8 cellular contexts compared by ENCODE assay signal in genomic region chr4:52037730-52038108, GRCh38. TPM values are rescaled to one million over a fixed set of nuclear protein-coding genes. Genes with fewer than 3 reads are reported as not detected.
DNase-seq lines count a peak whose midpoint lies in the region; ATAC-seq and TF ChIP-seq lines count a peak whose summit lies in the region.

No MANE protein-coding gene starts in this region.

- peak overlapping the region; percentile 82 for H3K4me3 Mint-ChIP-seq in memory B cell

- H3K9me3 ChIP-seq in testis: no peaks in the 10 kb centered on the region

- H3K4me3 ChIP-seq in testis: peak overlapping the region; percentile 84 to 86

- TF ChIP-seq POLR2A in testis (IDR thresholded peaks at IDR 0.05) (no peak), erythroblast (IDR thresholded peaks at IDR 0.05; ENCODE audit: low read length) (no peak)

- WGBS in testis, 2 donors: 0 to 1% methylated on average over 13 to 20 of the region's 27 CpGs

- H3K9me3 Mint-ChIP-seq in memory B cell: no peaks in the 10 kb centered on the region

- H3K36me3 Mint-ChIP-seq in memory B cell: no peaks in the 10 kb centered on the region

- ATAC-seq in GM19351 (IDR thresholded peaks at IDR 0.05; ENCODE audit: unreplicated experiment) (peak; percentile 55), HG03280 (IDR thresholded peaks at IDR 0.05; ENCODE audit: unreplicated experiment) (peak; percentile 56), memory B cell (ENCODE audit: low read depth) (peak; percentile 48)

- DNase-seq in COR-L47 (lab: John Stamatoyannopoulos, UW): peak; percentile 27
- DNase-seq in SHP77 (lab: John Stamatoyannopoulos, UW): peak; percentile 65 to 66
- peak; percentile 73 for DNase-seq in ecto neural progenitor cell (ENCODE audit: low spot score)
- peak in 1 of 2 donors; percentile 23 for DNase-seq in memory B cell (ENCODE audit: low spot score in 2 of 2)
- peak; percentile 58 for DNase-seq in testis
- DNase-seq in erythroblast (lab: John Stamatoyannopoulos, UW): no peak

- TF ChIP-seq CTCF in testis (IDR thresholded peaks at IDR 0.05): no peak

- no peaks in the 10 kb centered on the region for H3K27me3 ChIP-seq in testis

- H3K27me3 Mint-ChIP-seq in memory B cell: peaks cover 9% of the 10 kb centered on the region

- no peaks in the 10 kb centered on the region for H3K36me3 ChIP-seq in testis (ENCODE audit: low read depth, missing control alignments)

- H3K4me1 Mint-ChIP-seq in memory B cell: peaks cover 18% of the 10 kb centered on the region

- peak overlapping the region; percentile 68 to 87 for H3K27ac ChIP-seq in testis

- intact Hi-C loops in testis (cut with DNase I; ENCODE audit: low total_unique reads): no loop called here

- peaks cover 18% of the 10 kb centered on the region for H3K4me1 ChIP-seq in testis

- peak overlapping the region; percentile 32 for H3K27ac Mint-ChIP-seq in memory B cell

RNA-seq across cellular contexts. Expression of gene SGCB, which starts 0.4 kb away (rescaled TPM):
- 10 to 100 TPM; 35.7 to 52.2 TPM for total RNA-seq in testis
- polyA plus RNA-seq in testis (ENCODE audit: insufficient read depth, low read depth, low replicate concordance): 32.8 TPM

RNA-seq across cellular contexts. Expression of gene SPATA18, which starts 13.4 kb away (rescaled TPM):
- 100 to 1,000 TPM in 1 of 2 donors, 10 to 100 TPM in 1; 40.5 to 139 TPM for total RNA-seq in testis
- 127 TPM for polyA plus RNA-seq in testis (ENCODE audit: insufficient read depth, low read depth, low replicate concordance)

RNA-seq across cellular contexts. Expression of gene LRRC66, which starts 17.6 kb away (rescaled TPM):
- 1 to 10 TPM in 1 of 2 donors, under 1 TPM in 1; 0.87 to 2.4 TPM for total RNA-seq in testis
- polyA plus RNA-seq in testis (ENCODE audit: insufficient read depth, low read depth, low replicate concordance): 1.0 TPM

Comparison
In these comparisons a context has a peak if more than half of its experiments do, and no peak if none do; other contexts are left out.
1. DNase-seq: peak in COR-L47 (single experiment), SHP77 (2 of 2), ecto neural progenitor cell (single experiment) and testis (single experiment); none in erythroblast (0 of 2).
2. Peak in every context shown above with its lines, with median percentiles within 50 percentile points of each other: ATAC-seq.